Comparison of ENCODE assay signal across 8 cellular contexts in the genomic region with DNA sequence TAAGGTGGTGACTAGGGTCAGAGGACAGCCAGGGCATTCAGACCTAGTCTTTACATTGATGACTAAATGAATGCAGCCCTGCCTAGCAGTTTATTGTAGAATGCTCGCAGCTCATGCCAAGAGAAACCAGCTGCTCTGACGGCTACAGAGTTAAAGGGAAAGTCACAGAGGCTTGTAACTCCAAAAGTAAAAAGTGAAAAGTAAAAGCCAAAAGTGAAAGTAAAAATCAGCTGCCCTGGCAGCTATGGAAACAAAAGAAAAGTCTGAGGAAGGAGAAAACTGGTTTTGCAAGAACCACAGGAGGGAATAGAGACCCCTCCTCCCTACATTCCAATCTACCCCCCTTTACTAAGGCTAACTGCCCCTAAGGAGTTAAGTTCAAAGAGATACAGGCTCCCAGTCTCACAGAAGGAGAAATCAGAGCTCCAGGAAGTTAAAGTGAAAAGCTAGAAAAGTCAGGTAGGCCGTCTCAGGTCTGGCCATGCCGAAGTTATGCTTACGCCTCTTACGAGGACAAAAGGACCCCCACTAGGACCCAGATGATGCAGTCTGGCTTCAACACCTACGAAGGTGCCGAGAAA. TPM values are rescaled to one million over a fixed set of nuclear protein-coding genes. Genes with fewer than 3 reads are reported as not detected.
DNase-seq lines count a peak whose midpoint lies in the region; ATAC-seq and TF ChIP-seq lines count a peak whose summit lies in the region.

No MANE protein-coding gene starts in this region.

- no peaks in the 10 kb centered on the region for H3K36me3 ChIP-seq in OCI-LY1 (ENCODE audit: insufficient read depth, low read length)
- no peaks in the 10 kb centered on the region for H3K36me3 ChIP-seq in endocrine pancreas (ENCODE audit: control insufficient read depth, insufficient read depth, low read length)

- H3K27ac ChIP-seq in OCI-LY1 (ENCODE audit: low read depth, low read length, poor library complexity, severe bottlenecking), result no peak overlapping the region

- no peak for TF ChIP-seq CTCF in AG10803 (conservative IDR thresholded peaks at IDR 0.05; ENCODE audit: low read length)
- TF ChIP-seq CTCF in OCI-LY1 (IDR thresholded peaks at IDR 0.05; ENCODE audit: low read length), result no peak
- TF ChIP-seq CTCF in omental fat pad (IDR thresholded peaks at IDR 0.05), result no peak

- no peaks in the 10 kb centered on the region for H3K79me2 ChIP-seq in OCI-LY1 (ENCODE audit: insufficient read depth, low read length)

- H3K9me3 ChIP-seq in OCI-LY1 (ENCODE audit: low read length) (no peaks in the 10 kb centered on the region), endocrine pancreas (ENCODE audit: control insufficient read depth, low read length) (no peaks in the 10 kb centered on the region)

- H2AFZ ChIP-seq in OCI-LY1 (ENCODE audit: low read length), result no peak overlapping the region

- H3F3A ChIP-seq in OCI-LY1 (ENCODE audit: insufficient read depth, low read length), result no peaks in the 10 kb centered on the region

- H3K4me2 ChIP-seq in OCI-LY1 (ENCODE audit: low read length), result peak overlapping the region; percentile 62

- H3K4me3 ChIP-seq in AG10803 (ENCODE audit: low read length), result peak overlapping the region; percentile 52
- H3K4me3 ChIP-seq in OCI-LY1 (ENCODE audit: low read depth, low read length, poor library complexity, severe bottlenecking), result peak overlapping the region; percentile 40
- H3K4me3 ChIP-seq in endocrine pancreas (ENCODE audit: control insufficient read depth, insufficient read depth, low read length), result peak overlapping the region; percentile 57

- DNase-seq in AG10803 (ENCODE audit: low read depth), result peak; percentile 5
- DNase-seq in myocyte (ENCODE audit: low read depth), result peak; percentile 13
- DNase-seq in omental fat pad (ENCODE audit: low spot score), result no peak
- no peak for DNase-seq in HK-2 (ENCODE audit: unreplicated experiment)

- ATAC-seq in GM18907 (IDR thresholded peaks at IDR 0.05; ENCODE audit: unreplicated experiment) (no peak), omental fat pad (ENCODE audit: low FRiP score) (no peak), HG03565 (IDR thresholded peaks at IDR 0.05; ENCODE audit: unreplicated experiment) (no peak)

- H3K9me2 ChIP-seq in OCI-LY1 (ENCODE audit: low read depth, low read length), result no peaks in the 10 kb centered on the region

- no peaks in the 10 kb centered on the region for H4K20me1 ChIP-seq in OCI-LY1 (ENCODE audit: insufficient read depth, low read length)

- peaks cover 14% of the 10 kb centered on the region for H3K4me1 ChIP-seq in OCI-LY1 (ENCODE audit: insufficient read depth, low read length, severe bottlenecking)
- H3K4me1 ChIP-seq in endocrine pancreas (ENCODE audit: control insufficient read depth, insufficient read depth, low read length), result no peaks in the 10 kb centered on the region

- H3K27me3 ChIP-seq in OCI-LY1 (ENCODE audit: insufficient read depth, low read length), result no peaks in the 10 kb centered on the region
- no peaks in the 10 kb centered on the region for H3K27me3 ChIP-seq in endocrine pancreas (ENCODE audit: control insufficient read depth, insufficient read depth, low read length)

- H3K9ac ChIP-seq in OCI-LY1 (ENCODE audit: low read length) (peak overlapping the region; percentile 16; the same call in 1 of the 2 replicates), endocrine pancreas (ENCODE audit: control insufficient read depth, insufficient read depth, low read length) (no peak overlapping the region)

RNA-seq across cellular contexts. Expression of a gene that starts 6.0 kb away (rescaled TPM):
- total RNA-seq in myocyte, result not detected in 2 replicates
- polyA plus RNA-seq in myocyte (2012), result not detected
- not detected for total RNA-seq in omental fat pad

RNA-seq across cellular contexts. Expression of a gene that starts 12.3 kb away (rescaled TPM):
- total RNA-seq in myocyte (not detected in 2 replicates), omental fat pad (not detected)
- not detected for polyA plus RNA-seq in myocyte (2012)

RNA-seq across cellular contexts. Expression of a gene that starts 21.9 kb away (rescaled TPM):
- not detected in 2 replicates for total RNA-seq in myocyte
- polyA plus RNA-seq in myocyte (2012), result not detected
- total RNA-seq in omental fat pad, result not detected

RNA-seq across cellular contexts. Expression of a gene that starts 39.9 kb away (rescaled TPM):
- total RNA-seq in myocyte (31.2 and 34.8 TPM in 2 replicates), omental fat pad (1 to 10 TPM; 2.6 to 6.5 (median 4.6) TPM)
- 15.0 TPM for polyA plus RNA-seq in myocyte (2012)

RNA-seq across cellular contexts. Expression of a gene that starts 45.0 kb away (rescaled TPM):
- total RNA-seq in myocyte (0.05 TPM in 1 of 2 replicates, not detected in the other), omental fat pad (not detected)
- 0.20 TPM for polyA plus RNA-seq in myocyte (2012)

Comparison
In these comparisons a context has a peak if more than half of its experiments do, and no peak if none do; other contexts are left out.
1. DNase-seq: peak in AG10803 (single experiment) and myocyte (single experiment); none in omental fat pad (single experiment) and HK-2 (single experiment).
2. Peak in every context shown above with its lines, with median percentiles within 50 percentile points of each other: H3K4me3 ChIP-seq.